Comparison of ENCODE assay signal across 1 cellular context in genomic region chr11:129157080-129157479, GRCh38. TPM values are rescaled to one million over a fixed set of nuclear protein-coding genes. Genes with fewer than 3 reads are reported as not detected.
"Had no signal": no experiment of that assay in that cellular context is flagged by ENCODE, and none has a peak within 500 bp of the region (broad histone marks: within the 10 kb centered on the region; RNA-seq: fewer than 3 reads in every experiment).

No MANE protein-coding gene starts in this region.

RNA-seq across cellular contexts. Expression of gene ARHGAP32, which starts 35.0 kb away (rescaled TPM):
- total RNA-seq: OCI-LY7 had no signal
